ENCODE assay signal across 8 cellular contexts in the genomic region with DNA sequence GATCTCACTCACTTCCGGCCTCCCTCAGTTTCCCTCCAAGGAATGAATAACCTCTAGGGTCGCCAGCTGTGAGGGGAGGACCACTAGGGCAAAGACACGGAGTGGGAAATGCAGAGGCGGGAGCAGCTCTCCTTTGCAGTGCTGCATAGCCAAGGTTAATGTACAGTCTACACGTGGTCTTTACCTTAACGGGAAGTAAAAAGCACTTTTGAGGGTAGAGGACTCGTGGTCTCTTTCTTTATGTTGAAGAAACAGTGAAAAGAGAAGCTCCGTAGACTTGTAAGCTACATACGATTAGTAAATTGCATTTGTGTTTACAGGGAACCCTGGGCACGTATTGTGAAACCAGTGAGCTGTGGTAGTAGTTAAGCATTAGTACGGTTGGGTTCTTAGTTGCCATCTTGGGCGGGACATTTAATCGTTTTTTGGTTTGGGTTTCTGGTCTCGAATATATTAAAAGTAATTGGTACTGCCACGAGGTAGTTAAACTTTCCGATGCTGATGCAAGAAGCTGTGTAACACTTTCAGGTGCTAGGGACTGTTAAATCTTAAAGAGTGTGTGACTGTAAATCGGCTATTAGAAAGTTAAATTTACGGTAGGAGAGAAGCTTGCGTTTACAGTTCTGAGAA. TPM values are rescaled to one million over a fixed set of nuclear protein-coding genes. Genes with fewer than 3 reads are reported as not detected.
A peak's percentile ranks its signal among the peaks of the same experiment; 100 is the strongest.
DNase-seq lines count a peak whose midpoint lies in the region; ATAC-seq lines count a peak whose summit lies in the region.

No MANE protein-coding gene starts in this region.

- intact Hi-C loops in posterior vena cava (cut with DNase I): loop anchor here in 1 of 2 donors (10.0 kb wide), 1 partner anchor 427 kb away; the partner anchor contains the start of gene ATR

- no peaks in the 10 kb centered on the region for H3K9me3 Mint-ChIP-seq in effector memory CD8-positive, alpha-beta T cell
- H3K9me3 Mint-ChIP-seq in naive thymus-derived CD8-positive, alpha-beta T cell: no peaks in the 10 kb centered on the region

- POLR2A ChIA-PET in naive thymus-derived CD8-positive, alpha-beta T cell (lab: Charles Lee): interaction anchor here (1.0 to 3.5 kb wide), 10 partner anchors 117 to 1771 kb away, joined by 3 to 44 read pairs (median 5); partner anchors contain the start of genes ATR, CHST2, DIPK2A and XRN1

- H3K4me1 Mint-ChIP-seq in effector memory CD8-positive, alpha-beta T cell (ENCODE audit: low read depth in 2 of 2): peaks cover 35 to 51% of the 10 kb centered on the region in 2 donors
- H3K4me1 Mint-ChIP-seq in naive thymus-derived CD8-positive, alpha-beta T cell: peaks cover 24 to 57% (median 47%) of the 10 kb centered on the region in 4 donors

- H3K27ac Mint-ChIP-seq in effector memory CD8-positive, alpha-beta T cell: peak overlapping the region; percentile 98 to 99
- H3K27ac Mint-ChIP-seq in naive thymus-derived CD8-positive, alpha-beta T cell: peak overlapping the region; percentile 97 to 100 (median 100)

- DNase-seq in EL (peak; percentile 36), SKM-1 (lab: John Stamatoyannopoulos, UW; ENCODE audit: unreplicated experiment) (peak; percentile 11), posterior vena cava (ENCODE audit: low spot score) (no peak), pons (ENCODE audit: low spot score) (no peak)
- peak in 2 of 3 experiments; percentile 3 to 20 for DNase-seq in effector memory CD8-positive, alpha-beta T cell
- peak in 5 of 10 donors; percentile 13 to 18 (median 14) for DNase-seq in naive thymus-derived CD8-positive, alpha-beta T cell

- ATAC-seq in GM19468 (IDR thresholded peaks at IDR 0.05; ENCODE audit: extremely low read depth, unreplicated experiment) (peak; percentile 7), HG03558 (IDR thresholded peaks at IDR 0.05; ENCODE audit: extremely low read depth, unreplicated experiment) (peak; percentile 18)
- ATAC-seq in effector memory CD8-positive, alpha-beta T cell (replicated peaks): peak; percentile 18
- peak in 1 of 2 donors; percentile 22 for ATAC-seq in naive thymus-derived CD8-positive, alpha-beta T cell

- H3K36me3 Mint-ChIP-seq in effector memory CD8-positive, alpha-beta T cell (ENCODE audit: insufficient read depth): peaks cover 21% of the 10 kb centered on the region
- H3K36me3 Mint-ChIP-seq in naive thymus-derived CD8-positive, alpha-beta T cell: peaks cover 0 to 4% (median 0%) of the 10 kb centered on the region in 3 donors

- H3K27me3 Mint-ChIP-seq in effector memory CD8-positive, alpha-beta T cell: peaks cover 0 to 2% of the 10 kb centered on the region in 2 donors
- H3K27me3 Mint-ChIP-seq in naive thymus-derived CD8-positive, alpha-beta T cell: peaks cover 0 to 2% (median 0%) of the 10 kb centered on the region in 5 donors

- peak overlapping the region; percentile 91 to 97 for H3K4me3 Mint-ChIP-seq in effector memory CD8-positive, alpha-beta T cell
- peak overlapping the region; percentile 94 to 100 (median 99) for H3K4me3 Mint-ChIP-seq in naive thymus-derived CD8-positive, alpha-beta T cell

RNA-seq across cellular contexts. Expression of gene U2SURP, which starts 0.8 kb away (rescaled TPM):
- total RNA-seq in naive thymus-derived CD8-positive, alpha-beta T cell: 100 to 1,000 TPM; 168 to 169 TPM
- polyA plus RNA-seq in naive thymus-derived CD8-positive, alpha-beta T cell: 100 to 1,000 TPM; 110 to 131 (median 125) TPM
- 10 to 100 TPM; 68.1 to 72.5 TPM for total RNA-seq in posterior vena cava

RNA-seq across cellular contexts. Expression of gene PAQR9, which starts 38.7 kb away (rescaled TPM):
- total RNA-seq in naive thymus-derived CD8-positive, alpha-beta T cell: not detected
- not detected for polyA plus RNA-seq in naive thymus-derived CD8-positive, alpha-beta T cell
- total RNA-seq in posterior vena cava: not detected

Comparison
In these comparisons a context has a peak if more than half of its experiments do, and no peak if none do; other contexts are left out.
1. DNase-seq: peak in EL (single experiment), SKM-1 (single experiment) and effector memory CD8-positive, alpha-beta T cell (2 of 3); none in posterior vena cava (single experiment) and pons (single experiment).